ENCODE assay signal across 8 cellular contexts in genomic region chr6:28474441-28475219, GRCh38. TPM values are rescaled to one million over a fixed set of nuclear protein-coding genes. Genes with fewer than 3 reads are reported as not detected.
DNase-seq lines count a peak whose midpoint lies in the region; ATAC-seq and TF ChIP-seq lines count a peak whose summit lies in the region.

No MANE protein-coding gene starts in this region.

- no peak for ATAC-seq in HG02852 (IDR thresholded peaks at IDR 0.05; ENCODE audit: unreplicated experiment)

- CTCF ChIA-PET in HEK293T (lab: Yijun Ruan, JAX) = interaction anchor here (0.6 kb wide), 2 partner anchors 153 to 210 kb away, joined by 3 read pairs; no protein-coding TSS in a partner anchor

- peaks cover 5% of the 10 kb centered on the region for H3K4me1 Mint-ChIP-seq in mesothelial cell of epicardium

- in situ Hi-C loops in brain microvascular endothelial cell (cut with HindIII; ENCODE audit: low pct_ligation_motif_present, low sequenced_read_pairs) = no loop called here

- no peaks in the 10 kb centered on the region for H3K36me3 ChIP-seq in brain microvascular endothelial cell (replicated peaks)

- H3K4me3 Mint-ChIP-seq in mesothelial cell of epicardium = peak overlapping the region; percentile 81

- H3K36me3 Mint-ChIP-seq in mesothelial cell of epicardium = no peaks in the 10 kb centered on the region

- H3K4me3 ChIP-seq in brain microvascular endothelial cell (ENCODE audit: low read depth, low read length) = peak overlapping the region; percentile 60

- POLR2A ChIA-PET in HEK293T (lab: Yijun Ruan, JAX) = interaction anchor here (0.6 to 4.2 kb wide), 7 partner anchors 14 to 1937 kb away, joined by 3 to 29 read pairs (median 3); no protein-coding TSS in a partner anchor

- H3K27ac Mint-ChIP-seq in mesothelial cell of epicardium = no peak overlapping the region

- peak; percentile 89 for DNase-seq in EL
- peak; percentile 56 for DNase-seq in HEK293T (ENCODE audit: extremely low spot score)
- peak; percentile 67 for DNase-seq in NCI-H774 (lab: John Stamatoyannopoulos, UW)
- DNase-seq in brain microvascular endothelial cell = peak; percentile 85
- DNase-seq in mesothelial cell of epicardium (ENCODE audit: low spot score in 2 of 2, unreplicated experiment in 2 of 2) = no peak
- no peak for DNase-seq in NCI-H2107 treated with DMSO at 0.1 percent for 48 hours (lab: John Stamatoyannopoulos, UW; ENCODE audit: unreplicated experiment)
- DNase-seq in NCI-H128 (lab: John Stamatoyannopoulos, UW; ENCODE audit: unreplicated experiment) = no peak

- H3K27me3 ChIP-seq in brain microvascular endothelial cell (replicated peaks) = no peaks in the 10 kb centered on the region

- H3K9me3 Mint-ChIP-seq in mesothelial cell of epicardium = peaks cover 4% of the 10 kb centered on the region

- peaks cover 43% of the 10 kb centered on the region for H3K27me3 Mint-ChIP-seq in mesothelial cell of epicardium (ENCODE audit: low read depth)

- TF ChIP-seq CTCF in brain microvascular endothelial cell (IDR thresholded peaks at IDR 0.05; ENCODE audit: low read depth, low read length, missing control alignments) (no peak), mesothelial cell of epicardium (IDR thresholded peaks at IDR 0.05; ENCODE audit: unreplicated experiment) (no peak)

- H3K27ac ChIP-seq in brain microvascular endothelial cell = no peak overlapping the region

TF ChIP-seq in HEK293T, 16 proteins besides CTCF, POLR2A, EP300 and RAD21:
- no peak for TF ChIP-seq SP1 (IDR thresholded peaks at IDR 0.05)
- no peak for TF ChIP-seq TARDBP (IDR thresholded peaks at IDR 0.05)
- no peak; the same call in 1 of the 2 replicates for TF ChIP-seq FOXK2 (IDR thresholded peaks at IDR 0.05)
- 0 out of 2 replicates have a peak, but pooled peaks have one; percentile 39 for TF ChIP-seq PKNOX1 (IDR thresholded peaks at IDR 0.05)

RNA-seq across cellular contexts. Expression of gene ZSCAN23, which starts 31.3 kb away (rescaled TPM):
- 10.4 to 13.9 TPM (median 13.5 TPM) in 3 replicates for total RNA-seq in mesothelial cell of epicardium

RNA-seq across cellular contexts. Expression of gene GPX6, which starts 41.0 kb away (rescaled TPM):
- total RNA-seq in mesothelial cell of epicardium = not detected in 3 replicates

RNA-seq across cellular contexts. Expression of gene GPX5, which starts 51.1 kb away (rescaled TPM):
- not detected in 3 replicates for total RNA-seq in mesothelial cell of epicardium

Comparison
In these comparisons a context has a peak if more than half of its experiments do, and no peak if none do; other contexts are left out.
1. DNase-seq: peak in EL (single experiment), HEK293T (single experiment), NCI-H774 (single experiment) and brain microvascular endothelial cell (single experiment); none in mesothelial cell of epicardium (0 of 2), NCI-H2107 treated with DMSO at 0.1 percent for 48 hours (single experiment) and NCI-H128 (single experiment).